Comparison of ENCODE assay signal across 1 cellular context in the genomic region with DNA sequence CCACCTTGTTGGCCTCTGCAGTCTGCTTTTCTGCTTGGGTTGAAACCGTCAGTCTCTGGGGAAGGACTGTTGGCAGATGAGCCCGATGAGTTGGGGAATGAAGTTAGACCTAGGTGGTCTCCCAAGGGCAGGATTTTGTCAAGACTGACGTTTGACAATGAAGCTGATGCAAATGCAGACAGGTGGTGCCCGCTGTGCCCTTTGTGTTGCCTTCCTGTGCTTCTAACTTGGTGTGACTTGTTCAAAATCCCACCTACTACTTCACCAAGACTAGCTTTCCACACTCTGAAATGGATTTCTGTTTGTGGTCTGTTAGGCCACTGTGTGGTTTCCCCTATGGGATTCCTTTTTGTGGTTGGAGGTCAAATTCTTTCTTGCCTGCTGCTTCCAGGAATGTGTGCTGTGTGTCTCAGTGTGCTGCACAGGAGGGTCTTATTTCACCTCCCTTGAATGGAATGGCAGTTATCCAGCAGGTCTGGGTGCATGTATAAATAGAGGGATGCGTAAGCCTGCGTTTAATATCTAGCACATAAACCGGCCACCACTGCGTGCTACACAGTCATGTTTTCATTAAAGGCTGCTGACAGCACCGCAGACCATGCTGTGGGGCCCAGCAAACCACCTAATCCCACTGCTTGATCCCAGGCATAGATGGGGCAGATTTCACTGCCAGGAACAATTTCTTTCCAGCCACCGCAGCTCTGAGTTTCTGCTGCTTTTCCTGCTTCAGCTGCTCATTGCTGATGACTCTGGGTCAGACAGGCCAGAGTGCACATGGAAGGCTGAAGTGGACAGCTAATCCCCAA.
TF ChIP-seq lines count a peak whose summit lies in the region.

No MANE protein-coding gene starts in this region.

TF ChIP-seq in IMR-90, 13 proteins besides CTCF, POLR2A, EP300 and RAD21:
- TF ChIP-seq SMC3 (IDR thresholded peaks at IDR 0.05; ENCODE audit: low read depth, low read length): no peak
- 0 out of 2 replicates have a peak, but pooled peaks have one; percentile 51 for TF ChIP-seq FOS (IDR thresholded peaks at IDR 0.05; ENCODE audit: low read depth, low read length)
- peak; percentile 62; the same call in 1 of the 2 replicates for TF ChIP-seq MAZ (IDR thresholded peaks at IDR 0.05; ENCODE audit: borderline replicate concordance, low read depth, low read length)
- TF ChIP-seq, protein P1, sequence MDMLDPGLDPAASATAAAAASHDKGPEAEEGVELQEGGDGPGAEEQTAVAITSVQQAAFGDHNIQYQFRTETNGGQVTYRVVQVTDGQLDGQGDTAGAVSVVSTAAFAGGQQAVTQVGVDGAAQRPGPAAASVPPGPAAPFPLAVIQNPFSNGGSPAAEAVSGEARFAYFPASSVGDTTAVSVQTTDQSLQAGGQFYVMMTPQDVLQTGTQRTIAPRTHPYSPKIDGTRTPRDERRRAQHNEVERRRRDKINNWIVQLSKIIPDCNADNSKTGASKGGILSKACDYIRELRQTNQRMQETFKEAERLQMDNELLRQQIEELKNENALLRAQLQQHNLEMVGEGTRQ (IDR thresholded peaks at IDR 0.05; ENCODE audit: low read depth, low read length): no peak
- TF ChIP-seq BHLHE40 (IDR thresholded peaks at IDR 0.05; ENCODE audit: low read depth, low read length): peak; percentile 82
- TF ChIP-seq MAFK (IDR thresholded peaks at IDR 0.05; ENCODE audit: low read depth, low read length): peak; percentile 29; the same call in 1 of the 2 replicates
- peak; percentile 99 for TF ChIP-seq RCOR1 (IDR thresholded peaks at IDR 0.05; ENCODE audit: insufficient replicate concordance, low read length)
- no peak for TF ChIP-seq NFE2L2 (IDR thresholded peaks at IDR 0.05; ENCODE audit: low read depth, low read length)
- TF ChIP-seq, protein P2, sequence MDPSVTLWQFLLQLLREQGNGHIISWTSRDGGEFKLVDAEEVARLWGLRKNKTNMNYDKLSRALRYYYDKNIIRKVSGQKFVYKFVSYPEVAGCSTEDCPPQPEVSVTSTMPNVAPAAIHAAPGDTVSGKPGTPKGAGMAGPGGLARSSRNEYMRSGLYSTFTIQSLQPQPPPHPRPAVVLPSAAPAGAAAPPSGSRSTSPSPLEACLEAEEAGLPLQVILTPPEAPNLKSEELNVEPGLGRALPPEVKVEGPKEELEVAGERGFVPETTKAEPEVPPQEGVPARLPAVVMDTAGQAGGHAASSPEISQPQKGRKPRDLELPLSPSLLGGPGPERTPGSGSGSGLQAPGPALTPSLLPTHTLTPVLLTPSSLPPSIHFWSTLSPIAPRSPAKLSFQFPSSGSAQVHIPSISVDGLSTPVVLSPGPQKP (IDR thresholded peaks at IDR 0.05; ENCODE audit: borderline replicate concordance, low read depth, low read length): no peak
- TF ChIP-seq CEBPB (IDR thresholded peaks at IDR 0.05; ENCODE audit: low read depth, low read length): peak; percentile 26; the same call in 1 of the 2 replicates
- peak; percentile 90 for TF ChIP-seq MXI1 (IDR thresholded peaks at IDR 0.05; ENCODE audit: borderline replicate concordance, low read depth, low read length)
